18 cellular contexts compared by ENCODE assay signal in the genomic region with DNA sequence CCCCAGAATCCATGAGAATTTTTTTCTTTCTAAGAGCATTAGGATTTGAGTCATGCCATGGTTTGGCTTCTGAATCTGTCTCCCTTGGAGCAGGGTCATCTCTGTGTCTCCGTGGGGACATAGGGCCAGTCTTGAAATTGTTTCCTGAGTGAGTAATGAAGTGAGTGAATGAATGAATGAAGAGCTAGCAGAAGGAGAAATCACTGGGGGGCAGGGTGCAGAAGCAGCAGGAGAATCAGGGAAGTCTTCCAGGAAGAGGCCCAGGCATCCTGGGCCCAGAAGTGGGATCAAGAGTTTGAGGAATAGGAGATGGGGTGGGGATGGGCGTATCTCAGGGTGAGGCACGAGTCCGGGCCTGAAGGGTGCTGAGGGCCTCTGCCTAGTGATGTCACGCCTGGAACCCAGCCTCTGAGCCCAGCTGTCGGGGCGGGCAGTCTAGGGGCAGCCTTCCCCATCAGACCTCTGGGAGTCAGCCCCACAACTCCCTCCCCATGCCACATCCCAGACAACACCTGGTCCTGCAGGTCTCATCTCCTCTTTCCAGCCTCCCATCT. TPM values are rescaled to one million over a fixed set of nuclear protein-coding genes. Genes with fewer than 3 reads are reported as not detected.
DNase-seq lines count a peak whose midpoint lies in the region; ATAC-seq and TF ChIP-seq lines count a peak whose summit lies in the region.
"Had no signal": no experiment of that assay in that cellular context is flagged by ENCODE, and none has a peak within 500 bp of the region (broad histone marks: within the 10 kb centered on the region; RNA-seq: fewer than 3 reads in every experiment).

No MANE protein-coding gene starts in this region.

- H3K14ac ChIP-seq in neuronal stem cell (ENCODE audit: low read length): no peak overlapping the region

- DNase-seq in Caco-2: no peak
- no peak for DNase-seq in activated B cell treated with CpG ODN at 0.5 μM for 24 hours
- DNase-seq in neuronal stem cell (ENCODE audit: low spot score): no peak
- no peak for DNase-seq in uterus
- DNase-seq: ACHN, GOT3, HFFc6, NCI-H1092, NCI-H2107, NCI-H446, NCI-H82 had no signal

- no peak overlapping the region for H3K4me3 Mint-ChIP-seq in Caco-2 (ENCODE audit: unreplicated experiment)
- H3K4me3 Mint-ChIP-seq in activated B cell treated with CpG ODN at 0.5 μM for 24 hours: no peak overlapping the region
- H3K4me3 Mint-ChIP-seq: HFFc6 had no signal

- H3K4me1 ChIP-seq in Caco-2 (peaks cover 52% of the 10 kb centered on the region), HEK293 (ENCODE audit: control insufficient read depth, insufficient read depth, low read length) (no peaks in the 10 kb centered on the region), neuronal stem cell (ENCODE audit: control insufficient read depth in 2 of 2, insufficient read depth in 1 of 2, low read depth in 1 of 2, low read length in 2 of 2) (peaks cover 9% of the 10 kb centered on the region in 2 donors), uterus (no peaks in the 10 kb centered on the region)

- H3K27ac ChIP-seq in HEK293 (ENCODE audit: extremely low read depth, low read depth, low read length): no peak overlapping the region
- H3K27ac ChIP-seq in neuronal stem cell (replicated peaks; ENCODE audit: low read length): no peak overlapping the region
- H3K27ac ChIP-seq in uterus: no peak overlapping the region

- no peak overlapping the region for H4K91ac ChIP-seq in neuronal stem cell (ENCODE audit: low read depth, low read length, poor library complexity)

- intact Hi-C loops in Caco-2 (cut with micrococcal nuclease; ENCODE audit: unreplicated experiment): no loop called here
- intact Hi-C loops in activated B cell treated with CpG ODN at 0.5 μM for 24 hours (cut with micrococcal nuclease): no loop called here
- intact Hi-C loops in uterus (cut with DNase I; ENCODE audit: low total_unique reads): no loop called here

- WGBS in neuronal stem cell (ENCODE audit: extremely low coverage in 2 of 2, insufficient read length in 2 of 2, insufficient replicate concordance in 1 of 2), 2 donors: no CpG with 5 or more reads among the region's 7 CpGs

- H3K4me3 ChIP-seq in Caco-2 (ENCODE audit: low read depth, low read length) (no peak overlapping the region), HEK293 (ENCODE audit: low read depth, low read length) (no peak overlapping the region), neuronal stem cell (ENCODE audit: low read length in 2 of 2) (no peak overlapping the region), uterus (no peak overlapping the region)
- H3K4me3 ChIP-seq: K562 had no signal

- peaks cover 6% of the 10 kb centered on the region for H3K36me3 Mint-ChIP-seq in Caco-2 (ENCODE audit: insufficient read depth, unreplicated experiment)
- H3K36me3 Mint-ChIP-seq in activated B cell treated with CpG ODN at 0.5 μM for 24 hours (ENCODE audit: low read depth): peaks cover 2% of the 10 kb centered on the region

- no peak overlapping the region for H4K8ac ChIP-seq in neuronal stem cell (ENCODE audit: low read depth, low read length)

- H3K36me3 ChIP-seq in Caco-2 (ENCODE audit: control insufficient read depth, insufficient read depth, low read length) (no peaks in the 10 kb centered on the region), HEK293 (ENCODE audit: control insufficient read depth in 2 of 2, insufficient read depth in 1 of 2, low read length in 2 of 2) (no peaks in the 10 kb centered on the region), neuronal stem cell (replicated peaks in 1 of 2; ENCODE audit: control insufficient read depth in 2 of 2, insufficient read depth in 2 of 2, low read length in 2 of 2) (no peaks in the 10 kb centered on the region), uterus (no peaks in the 10 kb centered on the region)

- no peak overlapping the region for H3K18ac ChIP-seq in neuronal stem cell (ENCODE audit: low read length)

- no peaks in the 10 kb centered on the region for H3K27me3 Mint-ChIP-seq in Caco-2 (ENCODE audit: insufficient read depth, unreplicated experiment)
- no peaks in the 10 kb centered on the region for H3K27me3 Mint-ChIP-seq in activated B cell treated with CpG ODN at 0.5 μM for 24 hours

- ATAC-seq in activated B cell treated with CpG ODN at 0.5 μM for 24 hours (ENCODE audit: low read depth): no peak
- ATAC-seq in GM18868 (IDR thresholded peaks at IDR 0.05; ENCODE audit: unreplicated experiment): no peak
- ATAC-seq in GM21390 (IDR thresholded peaks at IDR 0.05; ENCODE audit: unreplicated experiment): no peak
- no peak for ATAC-seq in GM19463 (IDR thresholded peaks at IDR 0.05; ENCODE audit: unreplicated experiment)
- ATAC-seq: K562 had no signal

- H2AFZ ChIP-seq in neuronal stem cell (ENCODE audit: low read length): no peak overlapping the region

- POLR2A ChIA-PET in Caco-2 (lab: Charles Lee) (no interaction called here), HEK293 (lab: Yijun Ruan, JAX) (interaction anchor here (1.1 to 1.7 kb wide), 2 partner anchors 8 to 76 kb away, joined by 4 to 5 read pairs; a partner anchor contains a TSS), activated B cell treated with CpG ODN at 0.5 μM for 24 hours (lab: Charles Lee) (interaction anchor here (0.9 to 4.1 kb wide), 6 partner anchors 8 to 125 kb away, joined by 3 to 44 read pairs (median 17); a partner anchor contains a TSS)

- no peak overlapping the region for H2BK120ac ChIP-seq in neuronal stem cell (ENCODE audit: low read depth, low read length)

- H3K4me1 Mint-ChIP-seq in Caco-2 (ENCODE audit: low read depth, unreplicated experiment): peaks cover 24% of the 10 kb centered on the region
- peaks cover 80% of the 10 kb centered on the region for H3K4me1 Mint-ChIP-seq in activated B cell treated with CpG ODN at 0.5 μM for 24 hours

- H2BK5ac ChIP-seq in neuronal stem cell (ENCODE audit: low read length): no peak overlapping the region

- CTCF ChIA-PET in Caco-2 (lab: Charles Lee) (no interaction called here), HEK293 (lab: Yijun Ruan, JAX) (interaction anchor here (0.7 to 1.2 kb wide), 3 partner anchors 7 to 314 kb away, joined by 3 read pairs; no protein-coding TSS in a partner anchor), activated B cell treated with CpG ODN at 0.5 μM for 24 hours (lab: Charles Lee) (interaction anchor here (1.6 kb wide), 1 partner anchor 85 kb away, joined by 3 read pairs; no protein-coding TSS in a partner anchor)

- no peak overlapping the region for H3K23ac ChIP-seq in neuronal stem cell (ENCODE audit: low read depth, low read length, poor library complexity)

- no peaks in the 10 kb centered on the region for H3K9me3 ChIP-seq in Caco-2
- H3K9me3 ChIP-seq in HEK293 (ENCODE audit: control insufficient read depth, insufficient read depth, low read depth, low read length): no peaks in the 10 kb centered on the region
- H3K9me3 ChIP-seq in neuronal stem cell (replicated peaks in 1 of 2; ENCODE audit: control insufficient read depth in 2 of 2, insufficient read depth in 1 of 2, low read depth in 1 of 2, low read length in 2 of 2): no peaks in the 10 kb centered on the region
- no peaks in the 10 kb centered on the region for H3K9me3 ChIP-seq in uterus

- no peak overlapping the region for H3K4me2 ChIP-seq in neuronal stem cell (ENCODE audit: insufficient read depth, low read length, poor library complexity, severe bottlenecking)

- H3K9ac ChIP-seq in neuronal stem cell (ENCODE audit: low read depth, low read length, poor library complexity): no peak overlapping the region

- no peak for TF ChIP-seq CTCF in Caco-2 (IDR thresholded peaks at IDR 0.05; ENCODE audit: insufficient read depth in 1 of 2, low read depth in 1 of 2, low read length in 1 of 2, severe bottlenecking in 1 of 2, unreplicated experiment in 1 of 2)
- TF ChIP-seq CTCF in HEK293 (tag by site-specific recombination; IDR thresholded peaks at IDR 0.05): no peak
- no peak for TF ChIP-seq CTCF in activated B cell treated with CpG ODN at 0.5 μM for 24 hours (IDR thresholded peaks at IDR 0.05)
- no peak for TF ChIP-seq CTCF in uterus (IDR thresholded peaks at IDR 0.05)

- no peak overlapping the region for H2BK12ac ChIP-seq in neuronal stem cell (ENCODE audit: low read length)

- peak overlapping the region; percentile 33 for H2AK5ac ChIP-seq in neuronal stem cell (ENCODE audit: low read depth, low read length)

- no peak for TF ChIP-seq POLR2A in uterus (IDR thresholded peaks at IDR 0.05)

- H3K27me3 ChIP-seq in Caco-2 (replicated peaks; ENCODE audit: control insufficient read depth, insufficient read depth, low read length): no peaks in the 10 kb centered on the region
- H3K27me3 ChIP-seq in neuronal stem cell (ENCODE audit: control insufficient read depth in 3 of 3, insufficient read depth in 3 of 3, low read depth in 1 of 3, low read length in 3 of 3): peaks cover 0 to under 1% (median 0%) of the 10 kb centered on the region in 3 experiments
- H3K27me3 ChIP-seq in uterus: no peaks in the 10 kb centered on the region

- H2BK15ac ChIP-seq in neuronal stem cell (ENCODE audit: low read length): no peak overlapping the region

- H3K27ac Mint-ChIP-seq in Caco-2 (ENCODE audit: unreplicated experiment) (peak overlapping the region; percentile 8), activated B cell treated with CpG ODN at 0.5 μM for 24 hours (peak overlapping the region; percentile 69)
- H3K27ac Mint-ChIP-seq: HFFc6 had no signal

- no peaks in the 10 kb centered on the region for H3K79me1 ChIP-seq in neuronal stem cell (ENCODE audit: low read depth, low read length)

- H3K4ac ChIP-seq in neuronal stem cell (ENCODE audit: low read length): no peak overlapping the region

- H3K9me3 Mint-ChIP-seq in Caco-2 (ENCODE audit: unreplicated experiment) (no peaks in the 10 kb centered on the region), activated B cell treated with CpG ODN at 0.5 μM for 24 hours (no peaks in the 10 kb centered on the region)
- H3K9me3 Mint-ChIP-seq: HFFc6 had no signal

- BruUV-seq in Caco-2 (replicated peaks; lab: Mats Ljungman, UMichigan): no TSS peak

TF ChIP-seq in HEK293, 187 proteins besides CTCF, POLR2A, EP300 and RAD21 (continues in another document):
- TF ChIP-seq REPIN1 (tag by site-specific recombination; IDR thresholded peaks at IDR 0.05; ENCODE audit: low read depth) (no peak), ZNF138 (tag by site-specific recombination; IDR thresholded peaks at IDR 0.05; ENCODE audit: borderline replicate concordance) (no peak), ZFHX2 (tag by site-specific recombination; conservative IDR thresholded peaks at IDR 0.05) (no peak)

RNA-seq across cellular contexts. Expression of a gene that starts 12.5 kb away (rescaled TPM):
- total RNA-seq in Caco-2 (2022): 15.5 and 16.6 TPM in 2 replicates
- total RNA-seq in activated B cell treated with CpG ODN at 0.5 μM for 24 hours: 41.5 and 43.4 TPM in 2 replicates
- 13.5 TPM for polyA plus RNA-seq in neuronal stem cell (2013, experiment 1 of 2)
- 13.6 TPM for polyA plus RNA-seq in neuronal stem cell (2013, experiment 2 of 2)
- total RNA-seq in uterus: 10 to 100 TPM in 1 of 4 donors, 1 to 10 TPM in 1, under 1 TPM in 1, not detected in 1; 0.26 to 11.8 (median 9.5) TPM
- total RNA-seq: HFFc6, MCF 10A, RPMI7951 had no signal

RNA-seq across cellular contexts. Expression of a gene that starts 44.7 kb away (rescaled TPM):
- total RNA-seq in Caco-2 (2022) (25.7 and 26.1 TPM in 2 replicates), activated B cell treated with CpG ODN at 0.5 μM for 24 hours (29.4 and 37.4 TPM in 2 replicates), uterus (10 to 100 TPM; 23.0 to 44.0 (median 42.0) TPM)
- polyA plus RNA-seq in neuronal stem cell (2013, experiment 1 of 2): 25.7 TPM
- polyA plus RNA-seq in neuronal stem cell (2013, experiment 2 of 2): 24.2 TPM

RNA-seq across cellular contexts. Expression of a gene that starts 57.8 kb away (rescaled TPM):
- total RNA-seq in Caco-2 (2022): 47.4 and 49.4 TPM in 2 replicates
- total RNA-seq in activated B cell treated with CpG ODN at 0.5 μM for 24 hours: 38.2 and 41.3 TPM in 2 replicates
- polyA plus RNA-seq in neuronal stem cell (2013, experiment 1 of 2): 27.3 TPM
- 27.0 TPM for polyA plus RNA-seq in neuronal stem cell (2013, experiment 2 of 2)
- total RNA-seq in uterus: 10 to 100 TPM in 3 of 4 donors, 1 to 10 TPM in 1; 6.9 to 23.3 (median 20.6) TPM
